ENCODE assay signal across 11 cellular contexts in the genomic region with DNA sequence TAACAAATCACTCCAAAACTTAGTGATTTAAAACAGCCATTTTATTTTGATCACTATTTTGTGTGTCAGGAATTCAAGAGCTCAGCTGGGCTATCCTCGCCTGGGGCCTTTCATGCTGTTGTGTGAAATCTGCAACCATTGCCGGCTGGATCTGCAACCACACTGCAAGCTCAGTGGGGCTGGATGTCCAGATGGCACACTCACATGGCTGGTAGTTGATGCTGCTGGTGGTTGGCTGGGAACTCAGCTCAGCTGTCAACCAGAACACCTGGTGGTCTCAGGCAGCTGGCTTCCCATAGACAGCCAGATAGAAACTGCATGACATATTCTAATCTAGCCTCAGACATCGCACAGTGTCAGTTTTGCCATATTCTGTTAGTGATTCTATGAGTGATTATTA. TPM values are rescaled to one million over a fixed set of nuclear protein-coding genes. Genes with fewer than 3 reads are reported as not detected.
DNase-seq lines count a peak whose midpoint lies in the region; ATAC-seq, FAIRE-seq and TF ChIP-seq lines count a peak whose summit lies in the region.
"Had no signal": no experiment of that assay in that cellular context is flagged by ENCODE, and none has a peak within 500 bp of the region (broad histone marks: within the 10 kb centered on the region; RNA-seq: fewer than 3 reads in every experiment).

No MANE protein-coding gene starts in this region.

- no peak for TF ChIP-seq POLR2A in GM12878 (IDR thresholded peaks at IDR 0.05; ENCODE audit: low read depth, low read length)

- intact Hi-C loops in GM12878 (cut with micrococcal nuclease; ENCODE audit: unreplicated experiment): no loop called here
- intact Hi-C loops in mammary epithelial cell (cut with micrococcal nuclease): no loop called here

- H3K4me3 ChIP-seq in GM12878 (no peak overlapping the region), mammary epithelial cell (replicated peaks in 1 of 3; ENCODE audit: insufficient read depth in 1 of 3, low read depth in 2 of 3, low read length in 3 of 3) (no peak overlapping the region)

- peak; percentile 62 for ATAC-seq in GM18870 (IDR thresholded peaks at IDR 0.05; ENCODE audit: unreplicated experiment)
- ATAC-seq in GM21786 (IDR thresholded peaks at IDR 0.05; ENCODE audit: unreplicated experiment): peak; percentile 65
- peak; percentile 55 for ATAC-seq in HG03558 (IDR thresholded peaks at IDR 0.05; ENCODE audit: extremely low read depth, unreplicated experiment)
- ATAC-seq in GM12878: peak; percentile 34; the same call in 1 of the 3 replicates
- ATAC-seq: sciatic nerve had no signal

- H3K36me3 ChIP-seq in GM12878 (ENCODE audit: control insufficient read depth in 2 of 2, insufficient read depth in 2 of 2, low read length in 1 of 2) (no peaks in the 10 kb centered on the region), mammary epithelial cell (ENCODE audit: insufficient read depth, low read length) (no peaks in the 10 kb centered on the region)

- POLR2A ChIA-PET in GM12878 (lab: Charles Lee): no interaction called here

- no peak overlapping the region for H3K4me2 ChIP-seq in GM12878 (ENCODE audit: control insufficient read depth, insufficient read depth)
- no peak overlapping the region for H3K4me2 ChIP-seq in mammary epithelial cell (ENCODE audit: insufficient read depth, low read depth, low read length)

- FAIRE-seq in GM12878 (lab: Jason Lieb, UNC): no peak

- no peaks in the 10 kb centered on the region for H3K9me3 ChIP-seq in GM12878 (replicated peaks; ENCODE audit: control insufficient read depth, insufficient read depth, low read length)
- no peaks in the 10 kb centered on the region for H3K9me3 ChIP-seq in mammary epithelial cell (replicated peaks; ENCODE audit: insufficient read depth, low read length)

- SMC1A ChIA-PET in GM12878 (lab: Charles Lee; ENCODE audit: uncharacterized antibody, unreplicated experiment): interaction anchor here (0.9 to 1.5 kb wide), 2 partner anchors 13 to 143 kb away, joined by 3 to 5 read pairs; no protein-coding TSS in a partner anchor

- H3K79me2 ChIP-seq in GM12878 (ENCODE audit: control insufficient read depth, insufficient read depth, low read length): no peaks in the 10 kb centered on the region
- H3K79me2 ChIP-seq in mammary epithelial cell (ENCODE audit: insufficient read depth, low read length): no peaks in the 10 kb centered on the region

- no peak overlapping the region for H3K9ac ChIP-seq in GM12878 (ENCODE audit: control insufficient read depth, insufficient read depth, low read length)
- H3K9ac ChIP-seq in mammary epithelial cell (ENCODE audit: insufficient read depth, low read length): no peak overlapping the region

- dilution Hi-C loops in mammary epithelial cell (cut with HindIII; ENCODE audit: low sequenced_read_pairs): loop anchor here (25.0 kb wide), 1 partner anchor 406 kb away; no protein-coding TSS in a partner anchor

- TF ChIP-seq CTCF in GM12878 (IDR thresholded peaks at IDR 0.05 in 2 of 3, conservative IDR thresholded peaks at IDR 0.05 in 1 of 3; ENCODE audit: control insufficient read depth in 2 of 3, extremely low read depth in 1 of 3, insufficient read depth in 1 of 3, low read depth in 3 of 3, low read length in 3 of 3) (no peak), mammary epithelial cell (conservative IDR thresholded peaks at IDR 0.05 in 1 of 2, IDR thresholded peaks at IDR 0.05 in 1 of 2; ENCODE audit: extremely low read depth in 1 of 2, insufficient read depth in 1 of 2, low read depth in 1 of 2, low read length in 2 of 2) (no peak), GM13977 (IDR thresholded peaks at IDR 0.05; ENCODE audit: extremely low read depth, insufficient read depth, missing control alignments) (no peak)

- H3K4me1 ChIP-seq in GM12878 (ENCODE audit: control insufficient read depth, insufficient read depth, low read length): no peaks in the 10 kb centered on the region; the same call in none of the 2 replicates
- H3K4me1 ChIP-seq in mammary epithelial cell (ENCODE audit: insufficient read depth, low read length): no peaks in the 10 kb centered on the region

- RAD21 ChIA-PET in GM12878 (lab: Charles Lee; ENCODE audit: unreplicated experiment): interaction anchor here (1.0 kb wide), 1 partner anchor 87 kb away, joined by 3 read pairs; no protein-coding TSS in a partner anchor

- TF ChIP-seq RAD21 in GM12878 (IDR thresholded peaks at IDR 0.05; ENCODE audit: insufficient read depth, low read depth, low read length): no peak

- no peak overlapping the region for H2AFZ ChIP-seq in GM12878 (ENCODE audit: control insufficient read depth, low read depth, low read length)
- H2AFZ ChIP-seq in mammary epithelial cell (ENCODE audit: low read depth, low read length): no peak overlapping the region

- H3K27me3 ChIP-seq in GM12878 (replicated peaks in 1 of 2; ENCODE audit: control insufficient read depth in 2 of 2, insufficient read depth in 2 of 2, low read length in 1 of 2) (no peaks in the 10 kb centered on the region), mammary epithelial cell (ENCODE audit: insufficient read depth, low read length) (no peaks in the 10 kb centered on the region)

- H4K20me1 ChIP-seq in GM12878 (ENCODE audit: control insufficient read depth, insufficient read depth): no peaks in the 10 kb centered on the region
- no peaks in the 10 kb centered on the region for H4K20me1 ChIP-seq in mammary epithelial cell (ENCODE audit: insufficient read depth, low read length)

- 96% methylated on average over 3 of the region's 3 CpGs for WGBS in GM12878 (ENCODE audit: insufficient coverage, insufficient replicate concordance, low lambda C conversion rate, missing lambda C conversion rate)
- WGBS in mammary epithelial cell (ENCODE audit: low coverage, missing lambda C conversion rate): 94% methylated on average over 2 of the region's 3 CpGs

- CTCF ChIA-PET in GM12878 (lab: Yijun Ruan, JAX): interaction anchor here (1.6 kb wide), 1 partner anchor 100 kb away, joined by 3 read pairs; no protein-coding TSS in a partner anchor
- CTCF ChIA-PET in mammary epithelial cell (lab: Charles Lee; ENCODE audit: low non-redundant PET): no interaction called here

- TF ChIP-seq EP300 in GM12878 (IDR thresholded peaks at IDR 0.05; ENCODE audit: borderline replicate concordance in 1 of 2, control insufficient read depth in 1 of 2, low read depth in 2 of 2, low read length in 2 of 2): no peak

- no peak for DNase-seq in GM12878 (ENCODE audit: low read depth, low spot score)
- DNase-seq in mammary epithelial cell: no peak
- DNase-seq in GM13977 (ENCODE audit: low spot score): no peak
- DNase-seq in substantia nigra (lab: John Stamatoyannopoulos, UW): no peak
- no peak for DNase-seq in stimulated activated naive CD4-positive, alpha-beta T cell treated with Interleukin-2 at 50 U/mL for 16 hours (lab: John Stamatoyannopoulos, UW)
- DNase-seq: CD8-positive, alpha-beta memory T cell; NCI-H526 had no signal

- BruUV-seq in GM12878 (replicated peaks; lab: Mats Ljungman, UMichigan) (no TSS peak), mammary epithelial cell (replicated peaks; lab: Mats Ljungman, UMichigan) (no TSS peak)

- H3K27ac ChIP-seq in GM12878 (ENCODE audit: control insufficient read depth, insufficient read depth) (no peak overlapping the region), mammary epithelial cell (ENCODE audit: insufficient read depth, low read depth, low read length) (no peak overlapping the region), substantia nigra (ENCODE audit: low read depth, low read length, poor library complexity, severe bottlenecking) (no peak overlapping the region)

- in situ Hi-C loops in GM12878 (cut with MboI) (no loop called here), mammary epithelial cell (cut with MboI; ENCODE audit: low sequenced_read_pairs in 2 of 2) (no loop called here), GM13977 (cut with MboI; ENCODE audit: low pct_unique_long_range_greater_than_20kb, low sequenced_read_pairs, unreplicated experiment) (no loop called here)

TF ChIP-seq in GM12878, 131 proteins besides CTCF, POLR2A, EP300 and RAD21:
- peak; percentile 65; the same call in 1 of the 2 replicates for TF ChIP-seq TCF12 (IDR thresholded peaks at IDR 0.05; ENCODE audit: low read depth, low read length)
- no peak for TF ChIP-seq RFX5 (IDR thresholded peaks at IDR 0.05; ENCODE audit: low read depth, low read length)

RNA-seq across cellular contexts. Expression of gene AP1S3, which starts 30.6 kb away (rescaled TPM):
- total RNA-seq in GM12878 (2013; cell fraction: nucleolus; rRNA removed): 17.5 and 22.9 TPM in 2 replicates
- total RNA-seq in GM12878 (2014; rRNA removed) (5.6 and 6.9 TPM in 2 replicates), GM12878 (2014; rRNA removed; fragmentation: Illumina TruSeq; extraction: Trizol) (9.2 and 9.5 TPM in 2 replicates), GM12878 (2021) (7.6 and 9.2 TPM in 2 replicates), mammary epithelial cell (10 to 100 TPM; 32.0 to 41.1 TPM)
- 5.0 TPM for polyA plus RNA-seq in GM12878 (2011; ENCODE audit: low read depth)
- polyA plus RNA-seq in GM12878 (2011; rRNA removed) (8.4 and 13.9 TPM in 2 replicates), GM12878 (2014; fragmentation: Illumina TruSeq; extraction: Trizol) (9.7 and 10.6 TPM in 2 replicates), GM12878 (2014; fragmentation: Nextera tagmentation; extraction: Ambion mirVana) (1 to 10 TPM; 2.6 to 3.3 TPM), GM12878 (2014; rRNA removed) (11.5 and 11.8 TPM in 2 replicates), GM12878 (2016; fragmentation: Nextera tagmentation; extraction: Ambion mirVana) (10 to 100 TPM; 13.0 to 14.3 TPM), mammary epithelial cell (26.0 TPM)
- 3.1 and 3.7 TPM in 2 replicates for polyA plus RNA-seq in GM12878 (2011; cell fraction: cytosol; rRNA removed)
- 1.5 and 2.2 TPM in 2 replicates for polyA plus RNA-seq in GM12878 (2011; cell fraction: nucleus; rRNA removed)
- 8.8 and 10.6 TPM in 2 replicates for polyA plus RNA-seq in GM12878 (2012)
- polyA minus RNA-seq in GM12878 (2011; rRNA and poly(A)+ RNA removed): 2.8 and 3.2 TPM in 2 replicates
- polyA minus RNA-seq in GM12878 (2011; cell fraction: cytosol; rRNA and poly(A)+ RNA removed): 3.3 and 6.9 TPM in 2 replicates
- polyA minus RNA-seq in GM12878 (2011; cell fraction: nucleus; rRNA and poly(A)+ RNA removed): 4.8 and 8.1 TPM in 2 replicates
- polyA minus RNA-seq in mammary epithelial cell: 20.5 TPM
